ENCODE assay signal across 12 cellular contexts in the genomic region with DNA sequence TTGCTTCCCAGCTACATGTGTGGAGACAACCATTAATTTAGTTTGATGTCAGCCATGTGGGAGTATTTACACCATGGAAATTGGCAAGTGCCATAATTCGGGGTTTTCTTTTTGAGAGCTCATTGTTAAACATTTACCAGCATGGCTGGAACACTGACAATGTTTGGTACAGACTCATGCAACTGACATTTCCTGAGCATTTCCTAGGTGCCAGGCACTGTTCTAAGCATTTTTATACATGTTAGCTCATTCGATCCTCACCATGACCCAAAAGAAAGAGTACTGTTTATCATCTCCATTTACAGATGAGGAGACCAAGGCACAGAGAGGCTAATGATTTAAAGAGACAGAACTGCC.
DNase-seq lines count a peak whose midpoint lies in the region; ATAC-seq and TF ChIP-seq lines count a peak whose summit lies in the region.
"Had no signal": no experiment of that assay in that cellular context is flagged by ENCODE, and none has a peak within 500 bp of the region (broad histone marks: within the 10 kb centered on the region; RNA-seq: fewer than 3 reads in every experiment).

No MANE protein-coding gene starts in this region.

- H3K4me3 ChIP-seq in stomach = no peak overlapping the region

- H3K4me1 ChIP-seq in stomach = peaks cover 0 to 20% (median 4%) of the 10 kb centered on the region in 4 donors

- peak overlapping the region in 3 of 5 donors; percentile 72 to 84 (median 76) for H3K27ac ChIP-seq in stomach

- peak overlapping the region; percentile 95 for H3K27ac Mint-ChIP-seq in activated T-cell treated with anti-CD3 and anti-CD28 coated beads, Interleukin-2, amount 50 U/mL, for 24 hours
- H3K27ac Mint-ChIP-seq in effector memory CD8-positive, alpha-beta T cell = peak overlapping the region; percentile 81 to 90
- H3K27ac Mint-ChIP-seq: stimulated activated memory B cell treated with anti-CD40 and anti-IgM and Interleukin-4, amounts not matched to agents 10 μg/mL and 1 μg/mL and 100 μg/mL, for 72 hours had no signal

- intact Hi-C loops in stomach (cut with DNase I; ENCODE audit: low total_unique reads) = no loop called here

- TF ChIP-seq POLR2A in stomach (IDR thresholded peaks at IDR 0.05) = no peak

- H3K9me3 ChIP-seq in stomach = peaks cover 0 to 5% (median 0%) of the 10 kb centered on the region in 4 donors

- H3K27me3 ChIP-seq in stomach = peaks cover 0 to 67% (median 11%) of the 10 kb centered on the region in 3 donors

- peaks cover 6% of the 10 kb centered on the region for H3K9me3 Mint-ChIP-seq in activated T-cell treated with anti-CD3 and anti-CD28 coated beads, Interleukin-2, amount 50 U/mL, for 24 hours
- no peaks in the 10 kb centered on the region for H3K9me3 Mint-ChIP-seq in effector memory CD8-positive, alpha-beta T cell
- H3K9me3 Mint-ChIP-seq: immature natural killer cell had no signal

- no peaks in the 10 kb centered on the region for H3K36me3 Mint-ChIP-seq in activated T-cell treated with anti-CD3 and anti-CD28 coated beads, Interleukin-2, amount 50 U/mL, for 24 hours (ENCODE audit: low read depth)
- no peaks in the 10 kb centered on the region for H3K36me3 Mint-ChIP-seq in effector memory CD8-positive, alpha-beta T cell (ENCODE audit: insufficient read depth)
- H3K36me3 Mint-ChIP-seq: stimulated activated memory B cell treated with anti-CD40 and anti-IgM and Interleukin-4, amounts not matched to agents 10 μg/mL and 1 μg/mL and 100 μg/mL, for 72 hours had no signal

- TF ChIP-seq CTCF in stomach (IDR thresholded peaks at IDR 0.05) = no peak

- no peak for DNase-seq in activated T-cell treated with anti-CD3 and anti-CD28 coated beads, Interleukin-2, amount 50 U/mL, for 24 hours
- no peak for DNase-seq in activated T-cell treated with anti-CD3 and anti-CD28 coated beads, Interleukin-2, amount 50 U/mL, for 48 hours
- peak; percentile 62 for DNase-seq in HS-27A (ENCODE audit: low read depth)
- no peak for DNase-seq in effector memory CD8-positive, alpha-beta T cell
- no peak for DNase-seq in stomach
- no peak for DNase-seq in NCI-H446 treated with DMSO at 0.1 percent for 48 hours (lab: John Stamatoyannopoulos, UW)
- DNase-seq in NCI-H82 treated with DMSO at 0.1 percent for 48 hours (lab: John Stamatoyannopoulos, UW; ENCODE audit: unreplicated experiment) = no peak
- DNase-seq: caudate nucleus, NCI-H69 had no signal

- no peak for TF ChIP-seq EP300 in stomach (IDR thresholded peaks at IDR 0.05)

- H3K4me3 Mint-ChIP-seq in activated T-cell treated with anti-CD3 and anti-CD28 coated beads, Interleukin-2, amount 50 U/mL, for 24 hours = no peak overlapping the region
- no peak overlapping the region for H3K4me3 Mint-ChIP-seq in effector memory CD8-positive, alpha-beta T cell
- H3K4me3 Mint-ChIP-seq: stimulated activated memory B cell treated with anti-CD40 and anti-IgM and Interleukin-4, amounts not matched to agents 10 μg/mL and 1 μg/mL and 100 μg/mL, for 72 hours had no signal

- H3K36me3 ChIP-seq in stomach = no peaks in the 10 kb centered on the region

- H3K27me3 Mint-ChIP-seq in activated T-cell treated with anti-CD3 and anti-CD28 coated beads, Interleukin-2, amount 50 U/mL, for 24 hours = peaks cover 60% of the 10 kb centered on the region
- H3K27me3 Mint-ChIP-seq in effector memory CD8-positive, alpha-beta T cell = peaks cover 0 to 22% of the 10 kb centered on the region in 2 donors

- no peak for ATAC-seq in effector memory CD8-positive, alpha-beta T cell (replicated peaks)
- no peak for ATAC-seq in GM18858 (IDR thresholded peaks at IDR 0.05; ENCODE audit: unreplicated experiment)

- peaks cover 28% of the 10 kb centered on the region for H3K4me1 Mint-ChIP-seq in activated T-cell treated with anti-CD3 and anti-CD28 coated beads, Interleukin-2, amount 50 U/mL, for 24 hours (ENCODE audit: low read depth)
- peaks cover 13 to 16% of the 10 kb centered on the region in 2 donors for H3K4me1 Mint-ChIP-seq in effector memory CD8-positive, alpha-beta T cell (ENCODE audit: low read depth in 2 of 2)

- WGBS in stomach, 5 donors = 35 to 62% (median 57%) methylated on average over 2 of the region's 2 CpGs
